In the genomic region with DNA sequence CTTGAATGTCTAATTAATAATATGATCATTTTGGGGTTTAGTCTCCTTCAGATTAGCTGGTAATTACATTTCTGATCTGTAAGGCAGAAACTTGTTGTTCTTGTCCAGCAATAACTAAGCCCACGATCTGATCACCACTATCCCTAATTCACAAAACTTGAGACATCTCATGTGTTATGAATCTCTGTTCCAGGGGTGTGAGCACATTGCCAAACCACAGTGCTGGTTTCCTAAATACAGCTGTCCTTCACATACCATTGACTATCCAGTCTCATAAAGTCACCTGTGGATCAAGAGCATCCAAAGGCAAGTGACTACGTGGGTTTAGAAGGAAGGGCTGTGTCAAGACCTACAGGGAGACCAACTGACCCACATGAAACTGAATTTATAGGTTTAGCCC, we compare ENCODE assay signal across 17 cellular contexts.
DNase-seq lines count a peak whose midpoint lies in the region; ATAC-seq, FAIRE-seq and TF ChIP-seq lines count a peak whose summit lies in the region.
"Had no signal": no experiment of that assay in that cellular context is flagged by ENCODE, and none has a peak within 500 bp of the region (broad histone marks: within the 10 kb centered on the region; RNA-seq: fewer than 3 reads in every experiment).

No MANE protein-coding gene starts in this region.

- no peak overlapping the region for H3K4ac ChIP-seq in trophoblast cell (ENCODE audit: low read depth, low read length)

- H3K4me2 ChIP-seq in trophoblast cell (ENCODE audit: low read length): no peak overlapping the region
- H3K4me2 ChIP-seq: BLaER1 treated with 17β-estradiol and CSF1 and Interleukin-3, amounts not matched to agents 10 nM and 100 nM; GM23338 had no signal

- H3K18ac ChIP-seq in trophoblast cell (ENCODE audit: low read length): no peak overlapping the region

- H3K27me3 ChIP-seq in bronchial epithelial cell (ENCODE audit: control insufficient read depth, insufficient read depth, low read length) (no peaks in the 10 kb centered on the region), trophoblast cell (ENCODE audit: insufficient read depth, low read length) (no peaks in the 10 kb centered on the region)
- H3K27me3 ChIP-seq: BLaER1 treated with 17β-estradiol and CSF1 and Interleukin-3, amounts not matched to agents 10 nM and 100 nM had no signal

- H3K14ac ChIP-seq in trophoblast cell (ENCODE audit: low read length): no peak overlapping the region

- no peak overlapping the region for H2AK5ac ChIP-seq in trophoblast cell (ENCODE audit: low read length)

- H3K4me3 ChIP-seq in bronchial epithelial cell (ENCODE audit: low read depth, low read length): no peak overlapping the region
- no peak overlapping the region for H3K4me3 ChIP-seq in trophoblast cell (ENCODE audit: low read depth, low read length)
- H3K4me3 ChIP-seq: BLaER1 treated with 17β-estradiol and CSF1 and Interleukin-3, amounts not matched to agents 10 nM and 100 nM; GM23338 had no signal

- H4K8ac ChIP-seq in trophoblast cell (ENCODE audit: low read depth, low read length): no peak overlapping the region

- no peak for DNase-seq in GM18507 (ENCODE audit: extremely low spot score, insufficient read length, low read depth)
- no peak for DNase-seq in bronchial epithelial cell (ENCODE audit: low read depth)
- no peak for DNase-seq in sciatic nerve (ENCODE audit: low spot score)
- DNase-seq in activated gamma-delta T cell treated with Interleukin-2 at 50 U/mL for 16 hours: no peak
- DNase-seq in CD1c-positive myeloid dendritic cell (ENCODE audit: extremely low spot score): no peak
- no peak for DNase-seq in OCI-M1 (lab: John Stamatoyannopoulos, UW)
- no peak for DNase-seq in trophoblast cell
- DNase-seq: Caco-2; CD4-positive, CD25-positive, alpha-beta regulatory T cell; CD8-positive, alpha-beta memory T cell; HCEC 1CT had no signal

- ATAC-seq in sciatic nerve: peak; percentile 58
- ATAC-seq: GM23338 had no signal

- no peak overlapping the region for H2AFZ ChIP-seq in trophoblast cell (ENCODE audit: insufficient read depth, low read length, poor library complexity)
- H2AFZ ChIP-seq: GM23338 had no signal

- H3K9ac ChIP-seq in trophoblast cell (ENCODE audit: low read length): no peak overlapping the region
- H3K9ac ChIP-seq: BLaER1 treated with 17β-estradiol and CSF1 and Interleukin-3, amounts not matched to agents 10 nM and 100 nM had no signal

- H3K79me1 ChIP-seq in trophoblast cell (ENCODE audit: low read length): no peaks in the 10 kb centered on the region

- H3K4me1 ChIP-seq in trophoblast cell (ENCODE audit: control insufficient read depth in 1 of 2, insufficient read depth in 2 of 2, low read length in 2 of 2): no peaks in the 10 kb centered on the region
- H3K4me1 ChIP-seq: BLaER1 treated with 17β-estradiol and CSF1 and Interleukin-3, amounts not matched to agents 10 nM and 100 nM; Caco-2 had no signal

- H3K23ac ChIP-seq in trophoblast cell (ENCODE audit: low read length): no peak overlapping the region

- H2BK12ac ChIP-seq in trophoblast cell (ENCODE audit: low read length): no peak overlapping the region

- H3K36me3 ChIP-seq in bronchial epithelial cell (ENCODE audit: control insufficient read depth, insufficient read depth, low read length): no peaks in the 10 kb centered on the region
- no peaks in the 10 kb centered on the region for H3K36me3 ChIP-seq in trophoblast cell (ENCODE audit: control insufficient read depth in 1 of 2, insufficient read depth in 2 of 2, low read length in 2 of 2)
- H3K36me3 ChIP-seq: BLaER1 treated with 17β-estradiol and CSF1 and Interleukin-3, amounts not matched to agents 10 nM and 100 nM had no signal

- H3K79me2 ChIP-seq in trophoblast cell (ENCODE audit: control insufficient read depth, insufficient read depth, low read length, poor library complexity): no peaks in the 10 kb centered on the region

- H2BK5ac ChIP-seq in trophoblast cell (ENCODE audit: low read depth, low read length, poor library complexity): no peak overlapping the region

- peak; percentile 42 for FAIRE-seq in GM18507 (lab: Jason Lieb, UNC)
- FAIRE-seq in bronchial epithelial cell (lab: Jason Lieb, UNC): peak; percentile 88
- FAIRE-seq: D721Med, G401.6, GM12891, H54 had no signal

- H4K12ac ChIP-seq in trophoblast cell (ENCODE audit: low read depth, low read length): no peak overlapping the region

- H3K9me3 ChIP-seq in trophoblast cell (ENCODE audit: insufficient read depth, low read depth, low read length): no peaks in the 10 kb centered on the region
- H3K9me3 ChIP-seq: BLaER1 treated with 17β-estradiol and CSF1 and Interleukin-3, amounts not matched to agents 10 nM and 100 nM; Caco-2 had no signal

- no peak overlapping the region for H2BK120ac ChIP-seq in trophoblast cell (ENCODE audit: insufficient read depth, low read length, poor library complexity)

- TF ChIP-seq CTCF in bronchial epithelial cell (IDR thresholded peaks at IDR 0.05; ENCODE audit: insufficient read depth, low read length, severe bottlenecking): no peak

- no peak overlapping the region for H3K27ac ChIP-seq in trophoblast cell (ENCODE audit: low read depth, low read length)
- H3K27ac ChIP-seq: BLaER1 treated with 17β-estradiol and CSF1 and Interleukin-3, amounts not matched to agents 10 nM and 100 nM had no signal

- no CpG with 5 or more reads among the region's 2 CpGs for WGBS in trophoblast cell (ENCODE audit: extremely low coverage, insufficient coverage, insufficient read length)

- intact Hi-C loops in sciatic nerve (cut with DNase I): no loop called here

- no peak overlapping the region for H4K91ac ChIP-seq in trophoblast cell (ENCODE audit: low read depth, low read length)
